24 cellular contexts compared by ENCODE assay signal in the genomic region with DNA sequence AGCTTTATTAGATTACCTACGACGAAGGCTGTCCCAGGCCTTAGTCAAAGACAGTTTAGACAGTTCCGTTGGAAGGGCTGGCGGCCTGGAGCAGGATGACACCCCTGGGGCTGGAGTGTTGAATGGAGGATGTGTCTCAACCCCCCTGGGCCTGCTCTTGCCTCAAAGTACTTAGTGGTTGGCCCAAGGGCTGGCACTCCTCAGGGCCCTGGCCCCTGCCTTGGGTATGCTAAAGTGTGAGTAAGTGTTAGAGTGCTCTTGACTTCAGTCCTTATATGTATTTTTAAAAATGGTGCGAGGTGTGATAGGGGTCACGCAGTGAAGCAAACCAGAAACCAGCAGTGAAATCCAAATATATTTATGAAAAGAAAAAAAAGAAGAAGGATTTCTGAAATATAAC.
"Had no signal": no experiment of that assay in that cellular context is flagged by ENCODE, and none has a peak within 500 bp of the region (broad histone marks: within the 10 kb centered on the region; RNA-seq: fewer than 3 reads in every experiment).

No MANE protein-coding gene starts in this region.

- H3K36me3 ChIP-seq: neural progenitor cell, ovary, right lobe of liver, sigmoid colon, stomach, thoracic aorta, thyroid gland, tibial nerve, upper lobe of left lung, vagina had no signal

- H3K9me3 ChIP-seq: psoas muscle, right lobe of liver, sigmoid colon, stomach, thoracic aorta, thyroid gland, upper lobe of left lung, vagina had no signal

- H3K27me3 ChIP-seq: neural progenitor cell, ovary, right lobe of liver, sigmoid colon, stomach, thyroid gland, tibial nerve, upper lobe of left lung, vagina had no signal

- DNase-seq: natural killer cell; occipital lobe; ovary; posterior cingulate gyrus; psoas muscle; right cardiac atrium; right lobe of liver; sigmoid colon; small intestine; stimulated activated CD4-positive, alpha-beta T cell treated with anti-CD3 and anti-CD28 coated beads, Interleukin-15, amount 100 ng/mL, for 24 hours; stimulated activated CD4-positive, alpha-beta T cell treated with anti-CD3 and anti-CD28 coated beads, Interleukin-2, amount 100 ng/mL, for 24 hours; stimulated activated CD4-positive, alpha-beta T cell treated with anti-CD3 and anti-CD28 coated beads, Interleukin-2, amount 100 ng/mL, for 48 hours; stimulated activated CD4-positive, alpha-beta T cell treated with anti-CD3 and anti-CD28 coated beads, Interleukin-4, amount 100 ng/mL, for 24 hours; stimulated activated naive B cell treated with anti-CD40 and anti-IgM and Interleukin-4, amounts not matched to agents 10 μg/mL and 1 μg/mL and 100 μg/mL, for 72 hours; stimulated activated naive CD4-positive, alpha-beta T cell treated with Interleukin-2 at 50 U/mL for 16 hours; stomach; thyroid gland had no signal

- H3K27ac ChIP-seq: neural progenitor cell, ovary, parathyroid adenoma, psoas muscle, right lobe of liver, sigmoid colon, stomach, thoracic aorta, thyroid gland, tibial nerve, upper lobe of left lung, vagina had no signal

- H3K4me3 ChIP-seq: neural progenitor cell, ovary, psoas muscle, right lobe of liver, sigmoid colon, stomach, thoracic aorta, thyroid gland, tibial nerve, upper lobe of left lung, vagina had no signal

- H3K4me1 ChIP-seq: neural progenitor cell, psoas muscle, right lobe of liver, sigmoid colon, stomach, thyroid gland, upper lobe of left lung, vagina had no signal

- ATAC-seq: natural killer cell; psoas muscle; right cardiac atrium; right lobe of liver; stimulated activated effector memory CD8-positive, alpha-beta T cell treated with anti-CD3 and anti-CD28 coated beads, Interleukin-12 subunit alpha, Interleukin-12 subunit beta, amount 100 ng/mL, for 72 hours; stimulated activated naive B cell treated with anti-CD40 and anti-IgM and Interleukin-4, amounts not matched to agents 10 μg/mL and 1 μg/mL and 100 μg/mL, for 72 hours had no signal
